Comparison of ENCODE assay signal across 12 cellular contexts in the genomic region with DNA sequence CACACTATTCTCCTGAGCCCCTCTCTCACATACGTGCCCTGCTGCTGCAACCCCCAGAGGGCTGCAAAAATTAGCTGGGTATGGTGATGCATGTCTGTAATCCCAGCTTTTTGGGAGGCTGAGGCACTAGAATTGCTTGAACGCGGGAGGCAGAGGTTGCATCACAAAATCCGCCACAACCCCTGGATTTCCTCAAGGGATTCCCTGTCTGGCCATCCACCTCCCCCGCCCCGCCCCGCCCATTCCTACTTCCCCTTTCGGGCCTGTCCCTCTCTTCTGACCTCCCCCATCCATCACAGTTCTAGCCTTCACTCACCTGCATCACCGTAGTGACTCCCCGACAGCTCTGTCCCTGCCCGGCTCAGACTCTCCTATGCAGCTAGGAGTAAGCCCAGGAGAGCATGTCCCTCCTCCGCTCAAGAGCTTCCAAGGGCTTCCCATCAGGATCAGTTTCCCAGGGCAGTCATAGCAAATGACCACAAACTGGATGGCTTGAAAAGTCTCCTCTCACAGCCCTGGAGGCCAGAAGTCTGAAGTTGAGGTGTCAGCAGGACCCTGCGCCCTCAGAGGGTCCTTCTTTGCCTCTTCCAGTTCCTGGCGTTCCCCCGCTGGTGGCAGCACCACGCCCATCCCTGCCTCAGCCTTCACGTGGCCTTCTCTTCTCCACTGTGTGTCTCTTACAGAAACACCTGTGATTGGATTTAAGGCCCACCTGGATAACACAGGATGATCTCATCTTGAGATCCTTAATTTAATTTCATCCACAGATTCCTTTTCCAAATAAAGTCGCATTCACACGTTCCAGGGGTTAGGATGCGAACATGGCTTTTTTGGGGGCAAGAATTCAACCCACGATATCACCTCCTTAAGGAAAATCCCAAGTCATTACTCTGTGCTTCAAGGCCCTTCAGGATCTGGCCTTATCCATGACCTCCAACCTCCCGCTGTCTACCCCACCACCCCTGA. TPM values are rescaled to one million over a fixed set of nuclear protein-coding genes. Genes with fewer than 3 reads are reported as not detected.
A peak's percentile ranks its signal among the peaks of the same experiment; 100 is the strongest.
DNase-seq lines count a peak whose midpoint lies in the region; ATAC-seq, FAIRE-seq and TF ChIP-seq lines count a peak whose summit lies in the region.
"Had no signal": no experiment of that assay in that cellular context is flagged by ENCODE, and none has a peak within 500 bp of the region (broad histone marks: within the 10 kb centered on the region; RNA-seq: fewer than 3 reads in every experiment).

No MANE protein-coding gene starts in this region.

- H3K27ac Mint-ChIP-seq in activated CD4-positive, alpha-beta T cell treated with anti-CD3 and anti-CD28 coated beads for 36 hours: no peak overlapping the region
- H3K27ac Mint-ChIP-seq: activated naive CD4-positive, alpha-beta T cell treated with anti-CD3 and anti-CD28 coated beads, Interleukin-2, amount 50 U/mL, for 24 hours; effector memory CD8-positive, alpha-beta T cell had no signal

- peaks cover 6% of the 10 kb centered on the region for H3K4me1 Mint-ChIP-seq in activated CD4-positive, alpha-beta T cell treated with anti-CD3 and anti-CD28 coated beads for 36 hours
- H3K4me1 Mint-ChIP-seq: activated naive CD4-positive, alpha-beta T cell treated with anti-CD3 and anti-CD28 coated beads, Interleukin-2, amount 50 U/mL, for 24 hours had no signal

- FAIRE-seq in kidney (lab: Jason Lieb, UNC) (no peak), HTR-8/SVneo (lab: Jason Lieb, UNC) (no peak)

- H3K9me3 Mint-ChIP-seq in activated CD4-positive, alpha-beta T cell treated with anti-CD3 and anti-CD28 coated beads for 36 hours (ENCODE audit: low read depth): no peaks in the 10 kb centered on the region
- H3K9me3 Mint-ChIP-seq: activated naive CD4-positive, alpha-beta T cell treated with anti-CD3 and anti-CD28 coated beads, Interleukin-2, amount 50 U/mL, for 24 hours; effector memory CD8-positive, alpha-beta T cell; natural killer cell treated with Interleukin-12 subunit alpha and Interleukin-12 subunit beta and Interleukin-15 and Interleukin-18, amount 100 ng/mL, for 72 hours had no signal

- H3K27ac ChIP-seq in kidney (ENCODE audit: low read depth in 2 of 2, low read length in 2 of 2) (peak overlapping the region; percentile 83 to 86), tibial artery (peak overlapping the region; percentile 91)

- TF ChIP-seq CTCF in kidney (IDR thresholded peaks at IDR 0.05; ENCODE audit: borderline replicate concordance, extremely low read depth, insufficient read depth): no peak
- TF ChIP-seq CTCF in tibial artery (IDR thresholded peaks at IDR 0.05): no peak

- CTCF ChIA-PET in activated CD4-positive, alpha-beta T cell treated with anti-CD3 and anti-CD28 coated beads for 36 hours (lab: Charles Lee): no interaction called here

- H3K4me1 ChIP-seq in kidney (ENCODE audit: control insufficient read depth in 1 of 2, insufficient read depth in 1 of 2, low read depth in 1 of 2, low read length in 2 of 2) (peaks cover 41 to 45% of the 10 kb centered on the region in 2 donors), tibial artery (peaks cover 2 to 50% (median 44%) of the 10 kb centered on the region in 4 donors)

- H3K36me3 ChIP-seq in kidney (ENCODE audit: control insufficient read depth in 1 of 2, insufficient read depth in 2 of 2, low read length in 2 of 2) (no peaks in the 10 kb centered on the region), tibial artery (no peaks in the 10 kb centered on the region)

- H3K9me3 ChIP-seq in kidney (ENCODE audit: control insufficient read depth in 1 of 2, low read length in 2 of 2): no peaks in the 10 kb centered on the region
- no peaks in the 10 kb centered on the region for H3K9me3 ChIP-seq in tibial artery

- intact Hi-C loops in kidney (cut with DNase I): no loop called here
- intact Hi-C loops in tibial artery (cut with DNase I; ENCODE audit: low total_unique reads): no loop called here
- intact Hi-C loops in activated CD4-positive, alpha-beta T cell treated with anti-CD3 and anti-CD28 coated beads for 36 hours (cut with DNase I, micrococcal nuclease): no loop called here

- H3K36me3 Mint-ChIP-seq in activated CD4-positive, alpha-beta T cell treated with anti-CD3 and anti-CD28 coated beads for 36 hours (ENCODE audit: low read depth): no peaks in the 10 kb centered on the region
- H3K36me3 Mint-ChIP-seq: activated naive CD4-positive, alpha-beta T cell treated with anti-CD3 and anti-CD28 coated beads, Interleukin-2, amount 50 U/mL, for 24 hours; natural killer cell treated with Interleukin-12 subunit alpha and Interleukin-12 subunit beta and Interleukin-15 and Interleukin-18, amount 100 ng/mL, for 72 hours had no signal

- no peak overlapping the region for H3K4me3 Mint-ChIP-seq in activated CD4-positive, alpha-beta T cell treated with anti-CD3 and anti-CD28 coated beads for 36 hours
- H3K4me3 Mint-ChIP-seq: activated naive CD4-positive, alpha-beta T cell treated with anti-CD3 and anti-CD28 coated beads, Interleukin-2, amount 50 U/mL, for 24 hours; effector memory CD8-positive, alpha-beta T cell; natural killer cell treated with Interleukin-12 subunit alpha and Interleukin-12 subunit beta and Interleukin-15 and Interleukin-18, amount 100 ng/mL, for 72 hours had no signal

- H3K4me3 ChIP-seq in kidney (ENCODE audit: low read length in 2 of 2) (no peak overlapping the region), tibial artery (no peak overlapping the region)

- DNase-seq in activated T-cell treated with anti-CD3 and anti-CD28 coated beads, Interleukin-2, amount 50 U/mL, for 1 hour: peak; percentile 1
- no peak for DNase-seq in activated T-cell treated with anti-CD3 and anti-CD28 coated beads, Interleukin-2, amount 50 U/mL, for 48 hours
- DNase-seq in SW480 (ENCODE audit: low spot score) (peak; percentile 83), kidney (peak; percentile 37), tibial artery (peak in 1 of 2 donors; percentile 64), NCI-H128 (lab: John Stamatoyannopoulos, UW; ENCODE audit: unreplicated experiment) (no peak), HTR-8/SVneo (ENCODE audit: insufficient read length, low spot score) (no peak)
- DNase-seq in activated CD4-positive, alpha-beta T cell treated with anti-CD3 and anti-CD28 coated beads for 36 hours: no peak
- DNase-seq: effector memory CD8-positive, alpha-beta T cell; NCI-H1417 treated with DMSO at 0.1 percent for 48 hours had no signal

- POLR2A ChIA-PET in activated CD4-positive, alpha-beta T cell treated with anti-CD3 and anti-CD28 coated beads for 36 hours (lab: Charles Lee): no interaction called here

- no peak for ATAC-seq in activated CD4-positive, alpha-beta T cell treated with anti-CD3 and anti-CD28 coated beads for 36 hours
- ATAC-seq: effector memory CD8-positive, alpha-beta T cell; natural killer cell treated with Interleukin-12 subunit alpha and Interleukin-12 subunit beta and Interleukin-15 and Interleukin-18, amount 100 ng/mL, for 72 hours had no signal

- no peaks in the 10 kb centered on the region for H3K27me3 ChIP-seq in tibial artery

- H3K27me3 Mint-ChIP-seq in activated CD4-positive, alpha-beta T cell treated with anti-CD3 and anti-CD28 coated beads for 36 hours: no peaks in the 10 kb centered on the region
- H3K27me3 Mint-ChIP-seq: activated naive CD4-positive, alpha-beta T cell treated with anti-CD3 and anti-CD28 coated beads, Interleukin-2, amount 50 U/mL, for 24 hours; effector memory CD8-positive, alpha-beta T cell; natural killer cell treated with Interleukin-12 subunit alpha and Interleukin-12 subunit beta and Interleukin-15 and Interleukin-18, amount 100 ng/mL, for 72 hours had no signal

- H3K9ac ChIP-seq in kidney (ENCODE audit: low read length in 2 of 2): no peak overlapping the region

RNA-seq across cellular contexts. Expression of a gene that starts 58.5 kb away (rescaled TPM):
- 35.5 TPM for total RNA-seq in kidney
- polyA plus RNA-seq in kidney (ENCODE audit: insufficient read depth, low read depth, low replicate concordance): 37.5 TPM
- total RNA-seq in activated CD4-positive, alpha-beta T cell treated with anti-CD3 and anti-CD28 coated beads for 36 hours: 1 to 10 TPM; 6.2 to 7.1 TPM

Comparison
In these comparisons a context has a peak if more than half of its experiments do, and no peak if none do; other contexts are left out.
1. DNase-seq: peak in activated T-cell treated with anti-CD3 and anti-CD28 coated beads, Interleukin-2, amount 50 U/mL, for 1 hour (single experiment), SW480 (single experiment) and kidney (single experiment); none in activated T-cell treated with anti-CD3 and anti-CD28 coated beads, Interleukin-2, amount 50 U/mL, for 48 hours (0 of 2), NCI-H128 (single experiment), activated CD4-positive, alpha-beta T cell treated with anti-CD3 and anti-CD28 coated beads for 36 hours (single experiment) and HTR-8/SVneo (single experiment).